ENCODE assay signal across 8 cellular contexts in genomic region chr2:69616755-69617154, GRCh38. TPM values are rescaled to one million over a fixed set of nuclear protein-coding genes. Genes with fewer than 3 reads are reported as not detected.
DNase-seq lines count a peak whose midpoint lies in the region; ATAC-seq and TF ChIP-seq lines count a peak whose summit lies in the region.

No MANE protein-coding gene starts in this region.

- peak overlapping the region; percentile 23 to 77 for H3K27ac Mint-ChIP-seq in activated naive CD4-positive, alpha-beta T cell treated with anti-CD3 and anti-CD28 coated beads, Interleukin-2, amount 50 U/mL, for 72 hours

- ATAC-seq in GM19452 (IDR thresholded peaks at IDR 0.05; ENCODE audit: unreplicated experiment): peak; percentile 63
- peak; percentile 53 to 63 for ATAC-seq in activated naive CD4-positive, alpha-beta T cell treated with anti-CD3 and anti-CD28 coated beads, Interleukin-2, amount 50 U/mL, for 72 hours

- peak overlapping the region; percentile 36; the same call in 1 of the 2 replicates for H3K4me2 ChIP-seq in MM.1S (ENCODE audit: low read depth, low read length)

- TF ChIP-seq CTCF in MM.1S (IDR thresholded peaks at IDR 0.05; ENCODE audit: low read length) (no peak), BE2C (IDR thresholded peaks at IDR 0.05; ENCODE audit: low read depth, low read length) (no peak)

- H3K9me3 ChIP-seq in MM.1S (replicated peaks; ENCODE audit: insufficient read depth, low read length) (no peaks in the 10 kb centered on the region), BE2C (no peaks in the 10 kb centered on the region)

- no peak overlapping the region for H3K9ac ChIP-seq in MM.1S (ENCODE audit: low read length)

- peak; percentile 62 for DNase-seq in MM.1S
- peak in 1 of 2 donors; percentile 29 for DNase-seq in activated naive CD4-positive, alpha-beta T cell treated with anti-CD3 and anti-CD28 coated beads, Interleukin-2, amount 50 U/mL, for 72 hours (ENCODE audit: low spot score in 2 of 2)
- peak; percentile 54 for DNase-seq in stimulated activated CD4-positive, alpha-beta T cell treated with anti-CD3 and anti-CD28 coated beads, Interleukin-4, amount 100 ng/mL, for 24 hours
- no peak for DNase-seq in erythroblast (lab: John Stamatoyannopoulos, UW)
- no peak for DNase-seq in retina
- DNase-seq in HuH-7.5 (ENCODE audit: low spot score): no peak
- DNase-seq in BE2C: no peak

- H3K4me1 ChIP-seq in MM.1S (ENCODE audit: low read length) (peaks cover 27% of the 10 kb centered on the region), BE2C (no peaks in the 10 kb centered on the region)

- no peak for TF ChIP-seq POLR2A in erythroblast (IDR thresholded peaks at IDR 0.05; ENCODE audit: low read length)

- no peaks in the 10 kb centered on the region for H3K27me3 ChIP-seq in MM.1S (replicated peaks; ENCODE audit: insufficient read depth, low read length)
- no peaks in the 10 kb centered on the region for H3K27me3 ChIP-seq in BE2C

- H2AFZ ChIP-seq in MM.1S (ENCODE audit: low read length): no peak overlapping the region

- no peaks in the 10 kb centered on the region for H3K36me3 ChIP-seq in MM.1S (replicated peaks; ENCODE audit: insufficient read depth, low read length)
- H3K36me3 ChIP-seq in BE2C: no peaks in the 10 kb centered on the region

- no peak overlapping the region for H3K4me3 ChIP-seq in MM.1S (ENCODE audit: low read length)
- no peak overlapping the region for H3K4me3 ChIP-seq in BE2C (ENCODE audit: low read depth, low read length)

- H3K27ac ChIP-seq in MM.1S (ENCODE audit: low read length): no peak overlapping the region

- peaks cover 44% of the 10 kb centered on the region for H3K79me2 ChIP-seq in MM.1S (ENCODE audit: low read length)

- H3K9me2 ChIP-seq in MM.1S (replicated peaks; ENCODE audit: insufficient read depth, low read length): no peaks in the 10 kb centered on the region

- H3K36me3 Mint-ChIP-seq in activated naive CD4-positive, alpha-beta T cell treated with anti-CD3 and anti-CD28 coated beads, Interleukin-2, amount 50 U/mL, for 72 hours: peaks cover 7 to 32% of the 10 kb centered on the region in 2 donors

- no peaks in the 10 kb centered on the region for H4K20me1 ChIP-seq in MM.1S (ENCODE audit: insufficient read depth, low read length)

- peaks cover 11% of the 10 kb centered on the region; the same call in 1 of the 2 replicates for H3F3A ChIP-seq in MM.1S (ENCODE audit: insufficient read depth, low read length)

- H3K9me3 Mint-ChIP-seq in activated naive CD4-positive, alpha-beta T cell treated with anti-CD3 and anti-CD28 coated beads, Interleukin-2, amount 50 U/mL, for 72 hours: peaks cover 2 to 16% of the 10 kb centered on the region in 2 donors

RNA-seq across cellular contexts. Expression of gene AAK1, which starts 26.8 kb away (rescaled TPM):
- 100 to 1,000 TPM; 129 to 137 TPM for total RNA-seq in activated naive CD4-positive, alpha-beta T cell treated with anti-CD3 and anti-CD28 coated beads, Interleukin-2, amount 50 U/mL, for 72 hours
- polyA plus RNA-seq in BE2C (2012; ENCODE audit: insufficient read depth, insufficient read length, low read depth): 11.6 TPM

Comparison
In these comparisons a context has a peak if more than half of its experiments do, and no peak if none do; other contexts are left out.
1. DNase-seq: peak in MM.1S (single experiment) and stimulated activated CD4-positive, alpha-beta T cell treated with anti-CD3 and anti-CD28 coated beads, Interleukin-4, amount 100 ng/mL, for 24 hours (single experiment); none in erythroblast (0 of 2), retina (single experiment), HuH-7.5 (single experiment) and BE2C (single experiment).